Comparison of ENCODE assay signal across 16 cellular contexts in the genomic region with DNA sequence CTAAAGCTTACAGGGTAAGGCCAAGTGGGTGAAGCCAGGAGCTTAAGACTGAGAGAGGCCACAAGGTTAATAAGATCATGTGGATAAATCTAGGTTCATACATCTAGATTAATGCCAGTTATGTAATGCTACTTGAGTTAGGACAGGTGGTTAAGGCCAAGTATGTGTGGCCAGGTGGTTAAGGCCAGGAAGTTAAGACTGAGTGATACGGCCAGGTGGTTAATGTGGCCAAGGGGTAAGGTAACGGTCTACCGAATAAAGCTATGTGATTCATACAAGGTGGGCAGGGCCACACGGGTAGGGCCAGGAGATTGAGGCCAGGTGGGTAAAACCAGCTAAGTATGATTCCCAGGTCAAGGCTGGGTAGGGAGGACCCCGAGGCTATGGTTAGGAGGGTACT.
"Had no signal": no experiment of that assay in that cellular context is flagged by ENCODE, and none has a peak within 500 bp of the region (broad histone marks: within the 10 kb centered on the region; RNA-seq: fewer than 3 reads in every experiment).

No MANE protein-coding gene starts in this region.

- ATAC-seq: activated CD8-positive, alpha-beta T cell treated with anti-CD3 and anti-CD28 coated beads, Interleukin-2, amount 10 ng/mL, durations not matched to agents 7 days and 5 days; natural killer cell; right cardiac atrium had no signal

- H3K27ac ChIP-seq: thyroid gland had no signal

- DNase-seq: activated CD4-positive, alpha-beta T cell treated with anti-CD3 and anti-CD28 coated beads for 1 hour; activated CD8-positive, alpha-beta memory T cell treated with anti-CD3 and anti-CD28 coated beads, Interleukin-2, amount 50 U/mL, for 48 hours; activated CD8-positive, alpha-beta T cell treated with anti-CD3 and anti-CD28 coated beads, Interleukin-2, amount 10 ng/mL, durations not matched to agents 7 days and 5 days; activated naive CD4-positive, alpha-beta T cell; aorta; endodermal cell; erythroblast; hypothalamus; natural killer cell; occipital lobe; right cardiac atrium; small intestine; thyroid gland had no signal

- H3K9me3 ChIP-seq: thyroid gland had no signal

- H3K36me3 ChIP-seq: thyroid gland had no signal

- H3K9me3 Mint-ChIP-seq: endodermal cell had no signal

- H3K4me3 ChIP-seq: lung, thyroid gland had no signal

- H3K27me3 Mint-ChIP-seq: progenitor cell of endocrine pancreas had no signal

- H3K27ac Mint-ChIP-seq: activated CD8-positive, alpha-beta T cell treated with anti-CD3 and anti-CD28 coated beads, Interleukin-2, amount 10 ng/mL, durations not matched to agents 7 days and 5 days; endodermal cell; natural killer cell; progenitor cell of endocrine pancreas had no signal

- H3K4me1 Mint-ChIP-seq: natural killer cell had no signal

- FAIRE-seq: bronchial epithelial cell, small intestine had no signal

- H3K4me3 Mint-ChIP-seq: activated CD8-positive, alpha-beta T cell treated with anti-CD3 and anti-CD28 coated beads, Interleukin-2, amount 10 ng/mL, durations not matched to agents 7 days and 5 days; endodermal cell; natural killer cell had no signal

- H3K27me3 ChIP-seq: thyroid gland had no signal

- H3K36me3 Mint-ChIP-seq: natural killer cell had no signal

- H3K4me1 ChIP-seq: thyroid gland had no signal
